In genomic region chr9:5798581-5798980, GRCh38 we compare ENCODE assay signal across 11 cellular contexts. TPM values are rescaled to one million over a fixed set of nuclear protein-coding genes. Genes with fewer than 3 reads are reported as not detected.
DNase-seq lines count a peak whose midpoint lies in the region; ATAC-seq lines count a peak whose summit lies in the region.
"Had no signal": no experiment of that assay in that cellular context is flagged by ENCODE, and none has a peak within 500 bp of the region (broad histone marks: within the 10 kb centered on the region; RNA-seq: fewer than 3 reads in every experiment).

No MANE protein-coding gene starts in this region.

- intact Hi-C loops in activated T-helper 2 cell treated with anti-CD3 and anti-CD28 coated beads, Interferon-gamma antibody, Interleukin-2, Interleukin-4, amounts not matched to agents 10 μg/mL and 5 μg/mL and 100 μg/mL, durations not matched to agents 14 hours and 24 hours and 36 hours (cut with micrococcal nuclease): loop anchor here (5.0 kb wide), 2 partner anchors 34 to 171 kb away; partner anchors contain the start of genes ERMP1 and RIC1

- H3K27ac Mint-ChIP-seq in activated T-cell treated with anti-CD3 and anti-CD28 coated beads, Interleukin-2, amount 50 U/mL, for 72 hours: peak overlapping the region; percentile 72
- peak overlapping the region; percentile 26 for H3K27ac Mint-ChIP-seq in T-helper 2 cell treated with Interferon-gamma antibody and Interleukin-4, amounts not matched to agents 5 μg/mL and 100 μg/mL, for 36 hours
- peak overlapping the region; percentile 81 for H3K27ac Mint-ChIP-seq in activated T-helper 2 cell treated with anti-CD3 and anti-CD28 coated beads, Interferon-gamma antibody, Interleukin-2, Interleukin-4, amounts not matched to agents 10 μg/mL and 5 μg/mL and 100 μg/mL, durations not matched to agents 14 hours and 24 hours and 36 hours
- peak overlapping the region; percentile 26 for H3K27ac Mint-ChIP-seq in stimulated activated effector memory CD8-positive, alpha-beta T cell treated with anti-CD3 and anti-CD28 coated beads, Interleukin-12 subunit alpha, Interleukin-12 subunit beta, amount 100 ng/mL, for 72 hours
- H3K27ac Mint-ChIP-seq in effector memory CD8-positive, alpha-beta T cell: no peak overlapping the region
- H3K27ac Mint-ChIP-seq: CD4-positive, alpha-beta T cell had no signal

- peaks cover 25% of the 10 kb centered on the region for H3K4me1 Mint-ChIP-seq in activated T-cell treated with anti-CD3 and anti-CD28 coated beads, Interleukin-2, amount 50 U/mL, for 72 hours (ENCODE audit: low read depth)
- H3K4me1 Mint-ChIP-seq in T-helper 2 cell treated with Interferon-gamma antibody and Interleukin-4, amounts not matched to agents 5 μg/mL and 100 μg/mL, for 36 hours (ENCODE audit: low read depth): peaks cover 34% of the 10 kb centered on the region
- H3K4me1 Mint-ChIP-seq in activated T-helper 2 cell treated with anti-CD3 and anti-CD28 coated beads, Interferon-gamma antibody, Interleukin-2, Interleukin-4, amounts not matched to agents 10 μg/mL and 5 μg/mL and 100 μg/mL, durations not matched to agents 14 hours and 24 hours and 36 hours (ENCODE audit: low read depth): peaks cover 47% of the 10 kb centered on the region
- peaks cover 20% of the 10 kb centered on the region for H3K4me1 Mint-ChIP-seq in stimulated activated effector memory CD8-positive, alpha-beta T cell treated with anti-CD3 and anti-CD28 coated beads, Interleukin-12 subunit alpha, Interleukin-12 subunit beta, amount 100 ng/mL, for 72 hours
- H3K4me1 Mint-ChIP-seq in effector memory CD8-positive, alpha-beta T cell (ENCODE audit: low read depth in 2 of 2): peaks cover 11 to 17% of the 10 kb centered on the region in 2 donors

- no peak for DNase-seq in activated T-cell treated with anti-CD3 and anti-CD28 coated beads, Interleukin-2, amount 50 U/mL, for 72 hours
- no peak for DNase-seq in activated T-cell treated with anti-CD3 and anti-CD28 coated beads, Interleukin-2, amount 50 U/mL, for 48 hours
- DNase-seq in T-helper 2 cell treated with Interferon-gamma antibody and Interleukin-4, amounts not matched to agents 5 μg/mL and 100 μg/mL, for 36 hours (ENCODE audit: low spot score): no peak
- no peak for DNase-seq in activated T-helper 2 cell treated with anti-CD3 and anti-CD28 coated beads, Interferon-gamma antibody, Interleukin-2, Interleukin-4, amounts not matched to agents 10 μg/mL and 5 μg/mL and 100 μg/mL, durations not matched to agents 14 hours and 24 hours and 36 hours (ENCODE audit: low spot score)
- DNase-seq in stimulated activated effector memory CD8-positive, alpha-beta T cell treated with anti-CD3 and anti-CD28 coated beads, Interleukin-12 subunit alpha, Interleukin-12 subunit beta, amount 100 ng/mL, for 72 hours (ENCODE audit: low spot score in 2 of 2): no peak
- no peak for DNase-seq in effector memory CD8-positive, alpha-beta T cell
- no peak for DNase-seq in NCI-H1105 (lab: John Stamatoyannopoulos, UW)
- DNase-seq: CD4-positive, alpha-beta T cell; NCI-H1048; NCI-H1417 treated with DMSO at 0.1 percent for 48 hours had no signal

- H3K4me3 Mint-ChIP-seq in activated T-cell treated with anti-CD3 and anti-CD28 coated beads, Interleukin-2, amount 50 U/mL, for 72 hours: peak overlapping the region in 1 of 2 donors; percentile 5
- no peak overlapping the region for H3K4me3 Mint-ChIP-seq in T-helper 2 cell treated with Interferon-gamma antibody and Interleukin-4, amounts not matched to agents 5 μg/mL and 100 μg/mL, for 36 hours
- no peak overlapping the region for H3K4me3 Mint-ChIP-seq in activated T-helper 2 cell treated with anti-CD3 and anti-CD28 coated beads, Interferon-gamma antibody, Interleukin-2, Interleukin-4, amounts not matched to agents 10 μg/mL and 5 μg/mL and 100 μg/mL, durations not matched to agents 14 hours and 24 hours and 36 hours (ENCODE audit: low read depth)
- H3K4me3 Mint-ChIP-seq in stimulated activated effector memory CD8-positive, alpha-beta T cell treated with anti-CD3 and anti-CD28 coated beads, Interleukin-12 subunit alpha, Interleukin-12 subunit beta, amount 100 ng/mL, for 72 hours: no peak overlapping the region
- no peak overlapping the region for H3K4me3 Mint-ChIP-seq in effector memory CD8-positive, alpha-beta T cell
- H3K4me3 Mint-ChIP-seq: CD4-positive, alpha-beta T cell had no signal

- H3K9me3 Mint-ChIP-seq in activated T-cell treated with anti-CD3 and anti-CD28 coated beads, Interleukin-2, amount 50 U/mL, for 72 hours: no peaks in the 10 kb centered on the region
- no peaks in the 10 kb centered on the region for H3K9me3 Mint-ChIP-seq in T-helper 2 cell treated with Interferon-gamma antibody and Interleukin-4, amounts not matched to agents 5 μg/mL and 100 μg/mL, for 36 hours
- H3K9me3 Mint-ChIP-seq in activated T-helper 2 cell treated with anti-CD3 and anti-CD28 coated beads, Interferon-gamma antibody, Interleukin-2, Interleukin-4, amounts not matched to agents 10 μg/mL and 5 μg/mL and 100 μg/mL, durations not matched to agents 14 hours and 24 hours and 36 hours: no peaks in the 10 kb centered on the region
- no peaks in the 10 kb centered on the region for H3K9me3 Mint-ChIP-seq in stimulated activated effector memory CD8-positive, alpha-beta T cell treated with anti-CD3 and anti-CD28 coated beads, Interleukin-12 subunit alpha, Interleukin-12 subunit beta, amount 100 ng/mL, for 72 hours
- H3K9me3 Mint-ChIP-seq in effector memory CD8-positive, alpha-beta T cell: no peaks in the 10 kb centered on the region
- H3K9me3 Mint-ChIP-seq: CD4-positive, alpha-beta T cell had no signal

- H3K27me3 Mint-ChIP-seq in activated T-cell treated with anti-CD3 and anti-CD28 coated beads, Interleukin-2, amount 50 U/mL, for 72 hours (ENCODE audit: low read depth): no peaks in the 10 kb centered on the region
- H3K27me3 Mint-ChIP-seq in T-helper 2 cell treated with Interferon-gamma antibody and Interleukin-4, amounts not matched to agents 5 μg/mL and 100 μg/mL, for 36 hours (ENCODE audit: low read depth): no peaks in the 10 kb centered on the region
- H3K27me3 Mint-ChIP-seq in activated T-helper 2 cell treated with anti-CD3 and anti-CD28 coated beads, Interferon-gamma antibody, Interleukin-2, Interleukin-4, amounts not matched to agents 10 μg/mL and 5 μg/mL and 100 μg/mL, durations not matched to agents 14 hours and 24 hours and 36 hours (ENCODE audit: low read depth): no peaks in the 10 kb centered on the region
- H3K27me3 Mint-ChIP-seq in effector memory CD8-positive, alpha-beta T cell: no peaks in the 10 kb centered on the region
- H3K27me3 Mint-ChIP-seq: CD4-positive, alpha-beta T cell had no signal

- H3K36me3 Mint-ChIP-seq in activated T-cell treated with anti-CD3 and anti-CD28 coated beads, Interleukin-2, amount 50 U/mL, for 72 hours (ENCODE audit: insufficient read depth in 2 of 2): peaks cover 0 to 14% of the 10 kb centered on the region in 2 donors
- peaks cover 54% of the 10 kb centered on the region for H3K36me3 Mint-ChIP-seq in T-helper 2 cell treated with Interferon-gamma antibody and Interleukin-4, amounts not matched to agents 5 μg/mL and 100 μg/mL, for 36 hours (ENCODE audit: low read depth)
- H3K36me3 Mint-ChIP-seq in activated T-helper 2 cell treated with anti-CD3 and anti-CD28 coated beads, Interferon-gamma antibody, Interleukin-2, Interleukin-4, amounts not matched to agents 10 μg/mL and 5 μg/mL and 100 μg/mL, durations not matched to agents 14 hours and 24 hours and 36 hours (ENCODE audit: low read depth): peaks cover 60% of the 10 kb centered on the region
- H3K36me3 Mint-ChIP-seq in stimulated activated effector memory CD8-positive, alpha-beta T cell treated with anti-CD3 and anti-CD28 coated beads, Interleukin-12 subunit alpha, Interleukin-12 subunit beta, amount 100 ng/mL, for 72 hours: peaks cover 55% of the 10 kb centered on the region
- H3K36me3 Mint-ChIP-seq in effector memory CD8-positive, alpha-beta T cell (ENCODE audit: insufficient read depth): peaks cover 25% of the 10 kb centered on the region

- ATAC-seq in activated T-cell treated with anti-CD3 and anti-CD28 coated beads, Interleukin-2, amount 50 U/mL, for 72 hours (replicated peaks in 1 of 2): peak in 1 of 2 donors; percentile 57
- no peak for ATAC-seq in stimulated activated effector memory CD8-positive, alpha-beta T cell treated with anti-CD3 and anti-CD28 coated beads, Interleukin-12 subunit alpha, Interleukin-12 subunit beta, amount 100 ng/mL, for 72 hours
- no peak for ATAC-seq in effector memory CD8-positive, alpha-beta T cell (replicated peaks)
- ATAC-seq: Right ventricle myocardium inferior had no signal

RNA-seq across cellular contexts. Expression of gene ERMP1, which starts 34.3 kb away (rescaled TPM):
- 10 to 100 TPM; 17.6 to 18.1 TPM for total RNA-seq in activated T-cell treated with anti-CD3 and anti-CD28 coated beads, Interleukin-2, amount 50 U/mL, for 72 hours
- total RNA-seq in activated T-helper 2 cell treated with anti-CD3 and anti-CD28 coated beads, Interferon-gamma antibody, Interleukin-2, Interleukin-4, amounts not matched to agents 10 μg/mL and 5 μg/mL and 100 μg/mL, durations not matched to agents 14 hours and 24 hours and 36 hours: 21.1 and 25.3 TPM in 2 replicates

Comparison
In these comparisons a context has a peak if more than half of its experiments do, and no peak if none do; other contexts are left out.
1. H3K27ac Mint-ChIP-seq: peak in activated T-cell treated with anti-CD3 and anti-CD28 coated beads, Interleukin-2, amount 50 U/mL, for 72 hours (single experiment), T-helper 2 cell treated with Interferon-gamma antibody and Interleukin-4, amounts not matched to agents 5 μg/mL and 100 μg/mL, for 36 hours (single experiment), activated T-helper 2 cell treated with anti-CD3 and anti-CD28 coated beads, Interferon-gamma antibody, Interleukin-2, Interleukin-4, amounts not matched to agents 10 μg/mL and 5 μg/mL and 100 μg/mL, durations not matched to agents 14 hours and 24 hours and 36 hours (single experiment) and stimulated activated effector memory CD8-positive, alpha-beta T cell treated with anti-CD3 and anti-CD28 coated beads, Interleukin-12 subunit alpha, Interleukin-12 subunit beta, amount 100 ng/mL, for 72 hours (single experiment); none in effector memory CD8-positive, alpha-beta T cell (0 of 2).